In the genomic region with DNA sequence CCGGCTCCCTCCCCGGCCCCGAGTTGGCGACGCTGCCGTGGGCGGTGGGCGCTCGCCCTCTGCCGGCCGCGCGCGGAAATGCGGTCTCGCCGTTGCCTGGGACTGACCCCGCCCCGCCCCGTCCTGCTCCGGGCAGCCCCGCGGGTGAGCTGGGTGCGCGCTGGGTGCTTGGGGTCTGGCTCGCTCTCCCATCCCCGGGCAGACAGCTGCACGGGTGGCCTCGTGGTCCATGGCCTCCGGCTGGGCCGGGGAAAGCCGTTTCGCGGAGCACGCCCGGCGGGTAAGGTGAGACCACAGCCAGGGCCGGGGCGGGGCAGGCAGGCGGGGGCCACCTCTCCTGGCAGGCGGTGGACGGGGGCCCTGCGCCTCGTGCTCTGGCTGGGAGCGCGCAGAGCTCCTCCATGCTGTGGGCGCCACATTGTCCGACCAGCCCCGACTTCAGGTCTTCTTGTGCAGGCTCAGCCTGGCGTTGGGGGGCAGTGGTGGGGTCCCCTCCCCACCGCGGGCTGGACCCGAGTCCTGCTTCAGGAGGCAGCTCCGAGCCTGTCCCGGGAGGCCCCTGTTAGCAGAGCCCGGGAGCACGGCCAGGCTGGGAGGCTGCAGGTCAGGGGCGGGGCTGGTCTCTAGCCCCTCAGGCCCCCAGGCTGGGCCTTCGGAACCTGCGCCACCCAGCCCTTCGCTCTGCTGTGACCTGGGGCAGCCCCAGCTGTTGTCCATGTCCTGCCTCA, we compare ENCODE assay signal across 1 cellular context.
TF ChIP-seq lines count a peak whose summit lies in the region.

No MANE protein-coding gene starts in this region.

TF ChIP-seq in A549, 52 proteins besides CTCF, POLR2A, EP300 and RAD21 (continued from another document):
- TF ChIP-seq, protein P1, sequence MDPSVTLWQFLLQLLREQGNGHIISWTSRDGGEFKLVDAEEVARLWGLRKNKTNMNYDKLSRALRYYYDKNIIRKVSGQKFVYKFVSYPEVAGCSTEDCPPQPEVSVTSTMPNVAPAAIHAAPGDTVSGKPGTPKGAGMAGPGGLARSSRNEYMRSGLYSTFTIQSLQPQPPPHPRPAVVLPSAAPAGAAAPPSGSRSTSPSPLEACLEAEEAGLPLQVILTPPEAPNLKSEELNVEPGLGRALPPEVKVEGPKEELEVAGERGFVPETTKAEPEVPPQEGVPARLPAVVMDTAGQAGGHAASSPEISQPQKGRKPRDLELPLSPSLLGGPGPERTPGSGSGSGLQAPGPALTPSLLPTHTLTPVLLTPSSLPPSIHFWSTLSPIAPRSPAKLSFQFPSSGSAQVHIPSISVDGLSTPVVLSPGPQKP (IDR thresholded peaks at IDR 0.05; ENCODE audit: low read depth, low read length) = no peak
